ENCODE assay signal across 19 cellular contexts in the genomic region with DNA sequence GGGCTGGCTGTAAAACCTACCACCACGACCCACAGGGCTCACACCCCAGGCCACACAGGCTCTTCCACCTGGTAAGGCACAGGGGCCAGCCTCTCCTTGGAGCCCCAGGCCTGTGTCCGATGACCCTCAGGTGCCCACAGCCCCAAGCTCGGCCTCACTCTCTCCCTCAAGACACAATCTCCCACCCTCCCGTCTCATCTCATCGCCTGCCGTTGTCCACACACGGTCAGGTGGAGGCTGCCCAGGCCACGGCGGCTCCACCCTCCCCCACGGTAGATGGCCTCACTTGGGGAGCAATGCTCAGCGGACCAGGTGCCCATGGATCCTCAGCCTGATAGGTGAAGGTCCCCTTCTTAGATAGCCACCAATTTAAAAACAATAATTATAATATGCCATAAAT. TPM values are rescaled to one million over a fixed set of nuclear protein-coding genes. Genes with fewer than 3 reads are reported as not detected.
DNase-seq lines count a peak whose midpoint lies in the region; ATAC-seq and TF ChIP-seq lines count a peak whose summit lies in the region.
"Had no signal": no experiment of that assay in that cellular context is flagged by ENCODE, and none has a peak within 500 bp of the region (broad histone marks: within the 10 kb centered on the region; RNA-seq: fewer than 3 reads in every experiment).

No MANE protein-coding gene starts in this region.

- no peaks in the 10 kb centered on the region for H3K9me3 ChIP-seq in endodermal cell (ENCODE audit: control insufficient read depth, low read length)
- H3K9me3 ChIP-seq: BE2C, Caco-2 had no signal

- peaks cover 8 to 10% of the 10 kb centered on the region in 2 donors for H3K27me3 Mint-ChIP-seq in natural killer cell treated with Interleukin-12 subunit alpha and Interleukin-12 subunit beta and Interleukin-15 and Interleukin-18, amount 100 ng/mL, for 72 hours
- H3K27me3 Mint-ChIP-seq in natural killer cell (ENCODE audit: low read depth in 2 of 2) (peaks cover 15 to 17% of the 10 kb centered on the region in 2 donors), endodermal cell (ENCODE audit: insufficient read depth) (peaks cover 12% of the 10 kb centered on the region), progenitor cell of endocrine pancreas (peaks cover 42% of the 10 kb centered on the region)

- no peak for DNase-seq in natural killer cell treated with Interleukin-12 subunit alpha and Interleukin-12 subunit beta and Interleukin-15 and Interleukin-18, amount 100 ng/mL, for 72 hours (ENCODE audit: low spot score)
- DNase-seq in natural killer cell: no peak
- DNase-seq in endodermal cell: no peak
- DNase-seq in progenitor cell of endocrine pancreas (ENCODE audit: low spot score, unreplicated experiment): no peak
- no peak for DNase-seq in hepatic stellate cell (ENCODE audit: low spot score)
- no peak for DNase-seq in D341Med (ENCODE audit: low spot score)
- DNase-seq: BE2C; C1 segment of cervical spinal cord; Caco-2; CD4-positive, CD25-positive, alpha-beta regulatory T cell; CD8-positive, alpha-beta memory T cell; DMS153; DMS79; GDM1; GOT3; H9 had no signal

- no peaks in the 10 kb centered on the region for H3K4me1 ChIP-seq in endodermal cell (ENCODE audit: control insufficient read depth, insufficient read depth, low read length)
- H3K4me1 ChIP-seq: BE2C, Caco-2 had no signal

- TF ChIP-seq CTCF in natural killer cell (IDR thresholded peaks at IDR 0.05): no peak
- TF ChIP-seq CTCF in endodermal cell (conservative IDR thresholded peaks at IDR 0.05): no peak
- no peak for TF ChIP-seq CTCF in progenitor cell of endocrine pancreas (IDR thresholded peaks at IDR 0.05; ENCODE audit: unreplicated experiment)

- no peaks in the 10 kb centered on the region for H3K9me3 Mint-ChIP-seq in natural killer cell treated with Interleukin-12 subunit alpha and Interleukin-12 subunit beta and Interleukin-15 and Interleukin-18, amount 100 ng/mL, for 72 hours
- H3K9me3 Mint-ChIP-seq in natural killer cell: no peaks in the 10 kb centered on the region
- H3K9me3 Mint-ChIP-seq in endodermal cell: no peaks in the 10 kb centered on the region
- H3K9me3 Mint-ChIP-seq in progenitor cell of endocrine pancreas (ENCODE audit: low read depth): no peaks in the 10 kb centered on the region
- H3K9me3 Mint-ChIP-seq: CD4-positive, CD25-positive, alpha-beta regulatory T cell; CD8-positive, alpha-beta memory T cell had no signal

- no peak overlapping the region for H3K4me3 ChIP-seq in endodermal cell (ENCODE audit: low read length)

- H3K9ac ChIP-seq in endodermal cell (ENCODE audit: extremely low read depth, low read length, poor library complexity, severe bottlenecking): no peak overlapping the region

- no peak overlapping the region for H3K27ac Mint-ChIP-seq in natural killer cell treated with Interleukin-12 subunit alpha and Interleukin-12 subunit beta and Interleukin-15 and Interleukin-18, amount 100 ng/mL, for 72 hours
- H3K27ac Mint-ChIP-seq in natural killer cell (no peak overlapping the region), endodermal cell (no peak overlapping the region), progenitor cell of endocrine pancreas (no peak overlapping the region)
- H3K27ac Mint-ChIP-seq: CD4-positive, CD25-positive, alpha-beta regulatory T cell; CD8-positive, alpha-beta memory T cell; H9 had no signal

- no peaks in the 10 kb centered on the region for H3K36me3 ChIP-seq in endodermal cell (ENCODE audit: control insufficient read depth, insufficient read depth, low read length)
- H3K36me3 ChIP-seq: BE2C had no signal

- H3K4me1 Mint-ChIP-seq in natural killer cell treated with Interleukin-12 subunit alpha and Interleukin-12 subunit beta and Interleukin-15 and Interleukin-18, amount 100 ng/mL, for 72 hours (ENCODE audit: low read depth in 2 of 2): peaks cover 0 to 2% of the 10 kb centered on the region in 2 donors
- peaks cover 0 to 4% of the 10 kb centered on the region in 2 donors for H3K4me1 Mint-ChIP-seq in natural killer cell
- H3K4me1 Mint-ChIP-seq in endodermal cell: peaks cover 5% of the 10 kb centered on the region
- peaks cover 1% of the 10 kb centered on the region for H3K4me1 Mint-ChIP-seq in progenitor cell of endocrine pancreas (ENCODE audit: low read depth)

- no peak overlapping the region for H3K27ac ChIP-seq in endodermal cell (ENCODE audit: low read depth, low read length)

- no peak overlapping the region for H3K4me3 Mint-ChIP-seq in natural killer cell treated with Interleukin-12 subunit alpha and Interleukin-12 subunit beta and Interleukin-15 and Interleukin-18, amount 100 ng/mL, for 72 hours
- no peak overlapping the region for H3K4me3 Mint-ChIP-seq in natural killer cell
- peak overlapping the region; percentile 41 for H3K4me3 Mint-ChIP-seq in endodermal cell
- H3K4me3 Mint-ChIP-seq in progenitor cell of endocrine pancreas (ENCODE audit: low read depth): peak overlapping the region; percentile 49
- H3K4me3 Mint-ChIP-seq: CD4-positive, CD25-positive, alpha-beta regulatory T cell; CD8-positive, alpha-beta memory T cell had no signal

- intact Hi-C loops in natural killer cell (cut with micrococcal nuclease): no loop called here

- H3K27me3 ChIP-seq in endodermal cell (ENCODE audit: control insufficient read depth, insufficient read depth, low read length, poor library complexity, severe bottlenecking): peaks cover 4% of the 10 kb centered on the region

- WGBS in endodermal cell (ENCODE audit: insufficient coverage in 1 of 2, insufficient read length in 1 of 2), 2 experiments: 87 to 88% methylated on average over 7 to 11 of the region's 11 CpGs

- H3K36me3 Mint-ChIP-seq in natural killer cell treated with Interleukin-12 subunit alpha and Interleukin-12 subunit beta and Interleukin-15 and Interleukin-18, amount 100 ng/mL, for 72 hours: no peaks in the 10 kb centered on the region
- no peaks in the 10 kb centered on the region for H3K36me3 Mint-ChIP-seq in natural killer cell
- H3K36me3 Mint-ChIP-seq in endodermal cell (ENCODE audit: low read depth): no peaks in the 10 kb centered on the region
- no peaks in the 10 kb centered on the region for H3K36me3 Mint-ChIP-seq in progenitor cell of endocrine pancreas (ENCODE audit: insufficient read depth)
- H3K36me3 Mint-ChIP-seq: CD4-positive, CD25-positive, alpha-beta regulatory T cell; CD8-positive, alpha-beta memory T cell had no signal

- peak; percentile 15 to 16 for ATAC-seq in natural killer cell treated with Interleukin-12 subunit alpha and Interleukin-12 subunit beta and Interleukin-15 and Interleukin-18, amount 100 ng/mL, for 72 hours
- no peak for ATAC-seq in natural killer cell

RNA-seq across cellular contexts. Expression of a gene that starts 8.7 kb away (rescaled TPM):
- total RNA-seq in natural killer cell treated with Interleukin-12 subunit alpha and Interleukin-12 subunit beta and Interleukin-15 and Interleukin-18, amount 100 ng/mL, for 72 hours: not detected
- under 1 TPM in 2 of 3 donors, not detected in 1; 0.31 to 0.33 TPM for total RNA-seq in natural killer cell
- total RNA-seq in endodermal cell: 1 to 10 TPM in 1 of 2 donors, not detected in 1; 1.5 TPM
- polyA plus RNA-seq in endodermal cell (2013, experiment 1 of 2): 1.1 TPM
- polyA plus RNA-seq in endodermal cell (2013, experiment 2 of 2): 0.54 TPM
- not detected in 2 replicates for total RNA-seq in progenitor cell of endocrine pancreas
- total RNA-seq: A172; Caco-2; CD4-positive, CD25-positive, alpha-beta regulatory T cell; CD8-positive, alpha-beta memory T cell; Daoy; HT-29 had no signal
- polyA plus RNA-seq: CD4-positive, CD25-positive, alpha-beta regulatory T cell; CD8-positive, alpha-beta memory T cell had no signal

RNA-seq across cellular contexts. Expression of a gene that starts 16.3 kb away (rescaled TPM):
- total RNA-seq in natural killer cell treated with Interleukin-12 subunit alpha and Interleukin-12 subunit beta and Interleukin-15 and Interleukin-18, amount 100 ng/mL, for 72 hours: not detected
- total RNA-seq in natural killer cell (1 to 10 TPM in 1 of 3 donors, under 1 TPM in 2; 0.48 to 4.1 (median 0.75) TPM), endodermal cell (10 to 100 TPM in 1 of 2 donors, 1 to 10 TPM in 1; 5.5 to 14.2 TPM), progenitor cell of endocrine pancreas (1.2 TPM in 2 replicates)
- polyA plus RNA-seq in endodermal cell (2013, experiment 1 of 2): 1.7 TPM
- polyA plus RNA-seq in endodermal cell (2013, experiment 2 of 2): 0.99 TPM
- total RNA-seq: A172; Caco-2; CD4-positive, CD25-positive, alpha-beta regulatory T cell; CD8-positive, alpha-beta memory T cell; Daoy; HT-29 had no signal
- polyA plus RNA-seq: CD4-positive, CD25-positive, alpha-beta regulatory T cell; CD8-positive, alpha-beta memory T cell had no signal

RNA-seq across cellular contexts. Expression of a gene that starts 55.3 kb away (rescaled TPM):
- total RNA-seq in natural killer cell treated with Interleukin-12 subunit alpha and Interleukin-12 subunit beta and Interleukin-15 and Interleukin-18, amount 100 ng/mL, for 72 hours: 100 to 1,000 TPM; 202 to 211 TPM
- total RNA-seq in natural killer cell (100 to 1,000 TPM; 357 to 682 (median 425) TPM), endodermal cell (1 to 10 TPM; 3.7 to 5.5 TPM), progenitor cell of endocrine pancreas (13.7 and 16.3 TPM in 2 replicates)
- polyA plus RNA-seq in endodermal cell (2013, experiment 1 of 2): 1.7 TPM
- polyA plus RNA-seq in endodermal cell (2013, experiment 2 of 2): 1.2 TPM

Comparison
In these comparisons a context has a peak if more than half of its experiments do, and no peak if none do; other contexts are left out.
1. ATAC-seq: peak in natural killer cell treated with Interleukin-12 subunit alpha and Interleukin-12 subunit beta and Interleukin-15 and Interleukin-18, amount 100 ng/mL, for 72 hours (2 of 2); none in natural killer cell (0 of 3).
2. H3K4me3 Mint-ChIP-seq: peak in endodermal cell (single experiment) and progenitor cell of endocrine pancreas (single experiment); none in natural killer cell treated with Interleukin-12 subunit alpha and Interleukin-12 subunit beta and Interleukin-15 and Interleukin-18, amount 100 ng/mL, for 72 hours (single experiment) and natural killer cell (single experiment).
3. RNA of a gene that starts 55.3 kb away (total RNA-seq): 357 to 682 TPM in natural killer cell and 202 to 211 TPM in natural killer cell treated with Interleukin-12 subunit alpha and Interleukin-12 subunit beta and Interleukin-15 and Interleukin-18, amount 100 ng/mL, for 72 hours; 13.7 to 16.3 TPM in progenitor cell of endocrine pancreas and 3.7 to 5.5 TPM in endodermal cell; every median in the first group is over 10 times any median in the second.